Comparison of ENCODE assay signal across 25 cellular contexts in the genomic region with DNA sequence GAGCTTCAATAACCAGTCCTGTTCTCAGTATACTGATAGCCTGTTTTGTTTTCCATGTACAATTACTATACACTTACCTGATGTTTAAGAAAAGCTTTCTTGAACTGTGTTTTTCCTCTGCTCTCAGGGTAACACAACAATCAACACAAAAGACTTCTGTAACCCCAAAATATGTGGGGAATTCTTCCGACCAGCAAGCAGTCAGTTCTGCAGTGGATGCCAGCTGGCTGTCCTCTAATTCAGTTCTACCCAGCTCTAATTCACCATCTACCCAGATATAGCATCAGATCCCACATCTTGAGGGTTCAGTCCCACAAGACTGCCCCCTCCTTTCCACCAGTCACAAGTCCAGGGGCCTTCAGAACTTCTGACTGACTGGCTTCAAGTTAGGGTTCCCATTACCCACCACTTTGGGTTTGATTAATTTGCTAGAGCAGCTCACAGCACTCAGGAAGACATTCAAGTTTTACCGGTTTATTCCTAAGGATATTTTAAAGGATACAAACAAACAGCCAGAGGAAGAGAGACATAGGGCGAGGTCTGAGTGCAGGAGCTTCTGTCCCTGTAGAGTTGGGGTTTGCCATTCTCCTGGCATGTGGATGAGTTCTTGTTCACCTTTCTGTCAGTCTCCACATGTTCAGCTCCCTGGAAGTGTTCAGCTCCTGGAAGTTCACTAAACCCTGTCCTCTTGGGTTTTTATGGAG.
A peak's percentile ranks its signal among the peaks of the same experiment; 100 is the strongest.
DNase-seq lines count a peak whose midpoint lies in the region; ATAC-seq, FAIRE-seq and TF ChIP-seq lines count a peak whose summit lies in the region.
"Had no signal": no experiment of that assay in that cellular context is flagged by ENCODE, and none has a peak within 500 bp of the region (broad histone marks: within the 10 kb centered on the region; RNA-seq: fewer than 3 reads in every experiment).

No MANE protein-coding gene starts in this region.

- peak overlapping the region; percentile 19; the same call in 1 of the 2 replicates for H3K27ac ChIP-seq in IMR-90 (ENCODE audit: insufficient read depth, low read length)
- H3K27ac ChIP-seq: A549, BLaER1, SK-N-MC had no signal

- no peak overlapping the region for H2BK120ac ChIP-seq in IMR-90 (ENCODE audit: low read depth, low read length)

- no peak overlapping the region for H4K91ac ChIP-seq in IMR-90 (ENCODE audit: insufficient read depth, low read depth, low read length)

- H3K14ac ChIP-seq in IMR-90 (replicated peaks; ENCODE audit: low read depth, low read length): no peak overlapping the region

- H3K4me3 ChIP-seq in IMR-90 (ENCODE audit: insufficient read depth, low read depth, low read length): no peak overlapping the region
- H3K4me3 ChIP-seq: A549, BLaER1, GM12878, MG63, SK-N-MC had no signal

- no CpG with 5 or more reads among the region's 3 CpGs for WGBS in IMR-90 (ENCODE audit: extremely low coverage in 2 of 2, insufficient read length in 1 of 2), 2 experiments

- no peak for TF ChIP-seq POLR2A in IMR-90 (IDR thresholded peaks at IDR 0.05; ENCODE audit: low read depth, low read length)

- H3K27me3 ChIP-seq in IMR-90 (ENCODE audit: control insufficient read depth, insufficient read depth, low read length): no peaks in the 10 kb centered on the region
- H3K27me3 ChIP-seq: BLaER1, MG63 had no signal

- H3K79me1 ChIP-seq in IMR-90 (ENCODE audit: low read depth in 1 of 2, low read length in 2 of 2): peaks cover 12 to 21% of the 10 kb centered on the region in 2 experiments

- no TSS peak for BruUV-seq in IMR-90 (replicated peaks; lab: Mats Ljungman, UMichigan)

- no peak overlapping the region for H3K4ac ChIP-seq in IMR-90 (ENCODE audit: low read depth, low read length)

- no peak overlapping the region for H3K23ac ChIP-seq in IMR-90 (ENCODE audit: low read depth, low read length)

- intact Hi-C loops in IMR-90 (cut with micrococcal nuclease): loop anchor here (5.0 kb wide), 1 partner anchor 34 kb away; no protein-coding TSS in a partner anchor

- in situ Hi-C loops in IMR-90 (cut with MboI; ENCODE audit: low sequenced_read_pairs): no loop called here

- peak overlapping the region; percentile 17 for H2BK5ac ChIP-seq in IMR-90 (ENCODE audit: low read depth, low read length, poor library complexity, severe bottlenecking)

- H2AK9ac ChIP-seq in IMR-90 (replicated peaks; ENCODE audit: low read depth, low read length, poor library complexity): no peak overlapping the region

- H3K9me3 ChIP-seq in IMR-90 (ENCODE audit: control insufficient read depth, insufficient read depth, low read length): no peaks in the 10 kb centered on the region
- H3K9me3 ChIP-seq: A549, BLaER1, MG63 had no signal

- 0 out of 2 replicates have a peak, but pooled peaks cover 3% of the 10 kb centered on the region for H3K9me1 ChIP-seq in IMR-90 (ENCODE audit: insufficient read depth, low read length)

- no peak overlapping the region for H3K4me3 Mint-ChIP-seq in osteocyte (ENCODE audit: unreplicated experiment)
- H3K4me3 Mint-ChIP-seq: CD8-positive, alpha-beta T cell had no signal

- H3K36me3 Mint-ChIP-seq in osteocyte (ENCODE audit: unreplicated experiment): peaks cover 76% of the 10 kb centered on the region

- no peak for TF ChIP-seq RAD21 in IMR-90 (IDR thresholded peaks at IDR 0.05; ENCODE audit: low read length)

- H2BK15ac ChIP-seq in IMR-90 (ENCODE audit: low read depth, low read length): no peak overlapping the region

- CTCF ChIA-PET in IMR-90 (lab: Yijun Ruan, JAX): interaction anchor here (1.2 kb wide), 1 partner anchor 50 kb away, joined by 3 read pairs; no protein-coding TSS in a partner anchor

- POLR2A ChIA-PET in IMR-90 (lab: Charles Lee; ENCODE audit: unreplicated experiment): interaction anchor here (0.5 kb wide), 1 partner anchor 101 kb away, joined by 5 read pairs; no protein-coding TSS in a partner anchor

- H2BK20ac ChIP-seq in IMR-90 (ENCODE audit: low read depth, low read length): no peak overlapping the region

- dilution Hi-C loops in IMR-90 (cut with HindIII; ENCODE audit: low sequenced_read_pairs, unreplicated experiment): no loop called here

- no peak overlapping the region for H3K9ac ChIP-seq in IMR-90 (ENCODE audit: low read depth, low read length)
- H3K9ac ChIP-seq: BLaER1 had no signal

- H3K36me3 ChIP-seq in IMR-90 (ENCODE audit: control insufficient read depth, insufficient read depth, low read length): peaks cover 37% of the 10 kb centered on the region

- peaks cover 5% of the 10 kb centered on the region for H3K4me1 Mint-ChIP-seq in osteocyte (ENCODE audit: unreplicated experiment)

- H2AK5ac ChIP-seq in IMR-90 (ENCODE audit: low read depth, low read length): peak overlapping the region; percentile 75; the same call in 1 of the 2 replicates

- FAIRE-seq in frontal cortex (lab: Jason Lieb, UNC): no peak
- FAIRE-seq: A549, GM12878, GM19239, H1 had no signal

- ATAC-seq in IMR-90 (ENCODE audit: low read depth): peak; percentile 36
- ATAC-seq: A549; CD8-positive, alpha-beta T cell; GM12878 had no signal

- H3K4me2 ChIP-seq in IMR-90 (ENCODE audit: low read depth, low read length): no peak overlapping the region
- H3K4me2 ChIP-seq: A549, BLaER1 had no signal

- H3K56ac ChIP-seq in IMR-90 (ENCODE audit: extremely low read depth, insufficient read depth, low read length): no peak overlapping the region

- H4K5ac ChIP-seq in IMR-90 (ENCODE audit: low read depth, low read length): no peak overlapping the region

- no peaks in the 10 kb centered on the region for H3K9me3 Mint-ChIP-seq in osteocyte (ENCODE audit: unreplicated experiment)
- H3K9me3 Mint-ChIP-seq: CD8-positive, alpha-beta T cell had no signal

- H2AFZ ChIP-seq in IMR-90 (replicated peaks; ENCODE audit: low read length, poor library complexity): no peak overlapping the region

- 0 out of 2 replicates have a peak, but pooled peaks cover 7% of the 10 kb centered on the region for H4K20me1 ChIP-seq in IMR-90 (ENCODE audit: insufficient read depth, low read length)

- no peak overlapping the region for H4K8ac ChIP-seq in IMR-90 (ENCODE audit: low read depth in 2 of 2, low read length in 2 of 2)

- TF ChIP-seq CTCF in IMR-90 (conservative IDR thresholded peaks at IDR 0.05; ENCODE audit: low read depth, low read length) (no peak), osteocyte (IDR thresholded peaks at IDR 0.05) (no peak), GM20000 (IDR thresholded peaks at IDR 0.05; ENCODE audit: extremely low read depth, missing control alignments) (no peak)

- H3K4me1 ChIP-seq in IMR-90 (ENCODE audit: control insufficient read depth, insufficient read depth, low read length): peaks cover 6% of the 10 kb centered on the region
- H3K4me1 ChIP-seq: A549, BLaER1 had no signal

- H3K27ac Mint-ChIP-seq in osteocyte (ENCODE audit: unreplicated experiment): peak overlapping the region; percentile 45
- H3K27ac Mint-ChIP-seq: CD8-positive, alpha-beta T cell had no signal

- H3K18ac ChIP-seq in IMR-90 (ENCODE audit: low read depth, low read length): no peak overlapping the region

- DNase-seq in IMR-90: no peak
- DNase-seq in astrocyte of the hippocampus (ENCODE audit: low read depth, low spot score): peak; percentile 72
- peak; percentile 41 for DNase-seq in fibroblast of peridontal ligament (ENCODE audit: extremely low read depth)
- DNase-seq in osteocyte (ENCODE audit: extremely low spot score, unreplicated experiment): no peak
- no peak for DNase-seq in frontal cortex (ENCODE audit: low spot score in 2 of 2)
- no peak for DNase-seq in GM20000 (ENCODE audit: low spot score)
- no peak for DNase-seq in DMS 273 treated with DMSO at 0.1 percent for 48 hours (lab: John Stamatoyannopoulos, UW)
- DNase-seq in NCI-H146 treated with DMSO at 0.1 percent for 48 hours (lab: John Stamatoyannopoulos, UW; ENCODE audit: unreplicated experiment): no peak
- DNase-seq: Calu3; CD8-positive, alpha-beta T cell; DMS53; EL; KG1; MG63; NCI-H1048; NCI-H1436; NCI-H2029; NCI-H526; SHP77 had no signal

- no peaks in the 10 kb centered on the region for H3K27me3 Mint-ChIP-seq in osteocyte (ENCODE audit: unreplicated experiment)

TF ChIP-seq in IMR-90, 13 proteins besides CTCF, POLR2A, EP300 and RAD21:
- TF ChIP-seq MAFK (IDR thresholded peaks at IDR 0.05; ENCODE audit: low read depth, low read length): no peak
- no peak for TF ChIP-seq CEBPB (IDR thresholded peaks at IDR 0.05; ENCODE audit: low read depth, low read length)
- no peak for TF ChIP-seq MAZ (IDR thresholded peaks at IDR 0.05; ENCODE audit: borderline replicate concordance, low read depth, low read length)
- TF ChIP-seq RCOR1 (IDR thresholded peaks at IDR 0.05; ENCODE audit: insufficient replicate concordance, low read length): no peak
- no peak for TF ChIP-seq MXI1 (IDR thresholded peaks at IDR 0.05; ENCODE audit: borderline replicate concordance, low read depth, low read length)
- TF ChIP-seq, protein P1, sequence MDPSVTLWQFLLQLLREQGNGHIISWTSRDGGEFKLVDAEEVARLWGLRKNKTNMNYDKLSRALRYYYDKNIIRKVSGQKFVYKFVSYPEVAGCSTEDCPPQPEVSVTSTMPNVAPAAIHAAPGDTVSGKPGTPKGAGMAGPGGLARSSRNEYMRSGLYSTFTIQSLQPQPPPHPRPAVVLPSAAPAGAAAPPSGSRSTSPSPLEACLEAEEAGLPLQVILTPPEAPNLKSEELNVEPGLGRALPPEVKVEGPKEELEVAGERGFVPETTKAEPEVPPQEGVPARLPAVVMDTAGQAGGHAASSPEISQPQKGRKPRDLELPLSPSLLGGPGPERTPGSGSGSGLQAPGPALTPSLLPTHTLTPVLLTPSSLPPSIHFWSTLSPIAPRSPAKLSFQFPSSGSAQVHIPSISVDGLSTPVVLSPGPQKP (IDR thresholded peaks at IDR 0.05; ENCODE audit: borderline replicate concordance, low read depth, low read length): no peak
- no peak for TF ChIP-seq FOS (IDR thresholded peaks at IDR 0.05; ENCODE audit: low read depth, low read length)
- no peak for TF ChIP-seq BHLHE40 (IDR thresholded peaks at IDR 0.05; ENCODE audit: low read depth, low read length)
- TF ChIP-seq USF2 (IDR thresholded peaks at IDR 0.05; ENCODE audit: low read depth, low read length): no peak
- TF ChIP-seq SMC3 (IDR thresholded peaks at IDR 0.05; ENCODE audit: low read depth, low read length): no peak
- TF ChIP-seq CHD1 (IDR thresholded peaks at IDR 0.05; ENCODE audit: low read depth, low read length): no peak
- TF ChIP-seq RFX5 (IDR thresholded peaks at IDR 0.05; ENCODE audit: low read depth, low read length): no peak
- TF ChIP-seq NFE2L2 (IDR thresholded peaks at IDR 0.05; ENCODE audit: low read depth, low read length): no peak

Comparison
In these comparisons a context has a peak if more than half of its experiments do, and no peak if none do; other contexts are left out.
1. DNase-seq: peak in astrocyte of the hippocampus (single experiment) and fibroblast of peridontal ligament (single experiment); none in IMR-90 (single experiment), osteocyte (single experiment), frontal cortex (0 of 2), GM20000 (single experiment), DMS 273 treated with DMSO at 0.1 percent for 48 hours (single experiment) and NCI-H146 treated with DMSO at 0.1 percent for 48 hours (single experiment).